Comparison of ENCODE assay signal across 3 cellular contexts in genomic region chr10:119883896-119884611, GRCh38.
A peak's percentile ranks its signal among the peaks of the same experiment; 100 is the strongest.
TF ChIP-seq lines count a peak whose summit lies in the region.
"Not testable (repeated sequence)": the region's sequence is repeated elsewhere in the genome, so short reads cannot be mapped to it uniquely, and the experiment has no call there.

No MANE protein-coding gene starts in this region.

TF ChIP-seq in HCT116, 20 proteins besides CTCF, POLR2A, EP300 and RAD21:
- peak; percentile 18; the same call in 1 of the 2 replicates for TF ChIP-seq ZFX (IDR thresholded peaks at IDR 0.05)

TF ChIP-seq in K562, 482 proteins besides CTCF, POLR2A, EP300 and RAD21:
- TF ChIP-seq L3MBTL2 (IDR thresholded peaks at IDR 0.05): peak; percentile 24; the same call in 1 of the 2 replicates
- peak; percentile 89 to 95 for TF ChIP-seq ARNT (IDR thresholded peaks at IDR 0.05)
- 0 out of 2 replicates have a peak, but pooled peaks have one; percentile 25 for TF ChIP-seq EHMT2 (IDR thresholded peaks at IDR 0.05)
- 0 out of 2 replicates have a peak, but pooled peaks have one; percentile 39 for TF ChIP-seq TOE1 (IDR thresholded peaks at IDR 0.05; ENCODE audit: borderline replicate concordance)
- TF ChIP-seq TOE1 (CRISPR knock-in tag; IDR thresholded peaks at IDR 0.05; ENCODE audit: borderline replicate concordance, low read depth): not testable (repeated sequence)
- TF ChIP-seq MGA (IDR thresholded peaks at IDR 0.05): 0 out of 2 replicates have a peak, but pooled peaks have one; percentile 26
- TF ChIP-seq, protein P1, sequence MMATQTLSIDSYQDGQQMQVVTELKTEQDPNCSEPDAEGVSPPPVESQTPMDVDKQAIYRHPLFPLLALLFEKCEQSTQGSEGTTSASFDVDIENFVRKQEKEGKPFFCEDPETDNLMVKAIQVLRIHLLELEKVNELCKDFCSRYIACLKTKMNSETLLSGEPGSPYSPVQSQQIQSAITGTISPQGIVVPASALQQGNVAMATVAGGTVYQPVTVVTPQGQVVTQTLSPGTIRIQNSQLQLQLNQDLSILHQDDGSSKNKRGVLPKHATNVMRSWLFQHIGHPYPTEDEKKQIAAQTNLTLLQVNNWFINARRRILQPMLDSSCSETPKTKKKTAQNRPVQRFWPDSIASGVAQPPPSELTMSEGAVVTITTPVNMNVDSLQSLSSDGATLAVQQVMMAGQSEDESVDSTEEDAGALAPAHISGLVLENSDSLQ (IDR thresholded peaks at IDR 0.05): 0 out of 2 replicates have a peak, but pooled peaks have one; percentile 11

TF ChIP-seq in HepG2, 621 proteins besides CTCF, POLR2A, EP300 and RAD21:
- TF ChIP-seq YY1 (IDR thresholded peaks at IDR 0.05; ENCODE audit: insufficient read depth, insufficient replicate concordance, low read depth, low read length): peak; percentile 21
